ENCODE assay signal across 18 cellular contexts in the genomic region with DNA sequence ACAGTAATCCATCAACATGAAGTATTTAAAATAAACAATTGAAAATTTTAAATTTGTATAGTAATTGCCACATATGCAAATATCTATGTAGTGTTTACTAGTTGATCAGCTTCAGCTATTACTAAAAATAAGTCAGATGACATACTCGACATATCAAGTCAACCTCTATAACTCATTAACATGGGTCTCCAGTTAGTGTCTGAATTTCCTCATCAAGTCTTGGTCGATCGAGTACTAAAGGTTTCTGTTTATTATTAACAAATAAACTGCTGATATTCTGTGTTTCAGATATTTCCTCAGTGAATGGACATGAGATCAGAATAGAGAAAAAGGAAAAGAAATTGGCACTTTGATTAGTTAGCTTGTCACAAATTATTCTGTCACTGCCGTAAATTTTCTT.
"Had no signal": no experiment of that assay in that cellular context is flagged by ENCODE, and none has a peak within 500 bp of the region (broad histone marks: within the 10 kb centered on the region; RNA-seq: fewer than 3 reads in every experiment).

No MANE protein-coding gene starts in this region.

- H3K27ac ChIP-seq: SJSA1, SK-N-MC had no signal

- H3K27me3 ChIP-seq: MG63 had no signal

- H3K36me3 ChIP-seq: MG63, SJSA1 had no signal

- DNase-seq: KBM-7, MG63, NCI-H1092, NCI-H1417 treated with DMSO at 0.1 percent for 48 hours, NCI-H146, NCI-H1694 treated with DMSO at 0.1 percent for 48 hours, NCI-H1930, NCI-H2081, NCI-H2107, NCI-H2227 treated with DMSO at 0.1 percent for 48 hours, NCI-H524, NCI-H526 treated with DMSO at 0.1 percent for 48 hours, NCI-H748 treated with DMSO at 0.1 percent for 48 hours, Right ventricle myocardium superior, RPMI8226, SIG-M5 had no signal

- H3K9me3 ChIP-seq: MG63, SJSA1 had no signal

- H3K4me3 ChIP-seq: MG63, SJSA1, SK-N-MC had no signal

- H3K4me1 ChIP-seq: SJSA1 had no signal
